In genomic region chr13:111115841-111116500, GRCh38 we compare ENCODE assay signal across 8 cellular contexts. TPM values are rescaled to one million over a fixed set of nuclear protein-coding genes. Genes with fewer than 3 reads are reported as not detected.
DNase-seq lines count a peak whose midpoint lies in the region; ATAC-seq lines count a peak whose summit lies in the region.

No MANE protein-coding gene starts in this region.

- DNase-seq in EL, result peak; percentile 85
- peak; percentile 70 for DNase-seq in NCI-H69 (lab: John Stamatoyannopoulos, UW)
- peak in 2 of 9 donors; percentile 11 to 12 for DNase-seq in naive thymus-derived CD4-positive, alpha-beta T cell
- no peak for DNase-seq in kidney glomerular epithelial cell (lab: John Stamatoyannopoulos, UW)
- DNase-seq in GM19240 (ENCODE audit: insufficient read length, low spot score), result no peak
- DNase-seq in mesenteric fat pad (ENCODE audit: low spot score), result no peak
- DNase-seq in putamen (ENCODE audit: low spot score), result no peak

- no peaks in the 10 kb centered on the region for H3K9me3 ChIP-seq in esophagus (ENCODE audit: control insufficient read depth in 2 of 2, insufficient read depth in 1 of 2, low read depth in 1 of 2, low read length in 1 of 2)
- no peaks in the 10 kb centered on the region for H3K9me3 ChIP-seq in naive thymus-derived CD4-positive, alpha-beta T cell (ENCODE audit: control insufficient read depth in 2 of 3, low read length in 3 of 3)

- peaks cover 0 to 5% (median 0%) of the 10 kb centered on the region in 11 donors for H3K9me3 Mint-ChIP-seq in naive thymus-derived CD4-positive, alpha-beta T cell

- POLR2A ChIA-PET in naive thymus-derived CD4-positive, alpha-beta T cell (lab: Charles Lee), result no interaction called here

- peaks cover 64 to 84% (median 67%) of the 10 kb centered on the region in 5 donors for H3K27me3 Mint-ChIP-seq in naive thymus-derived CD4-positive, alpha-beta T cell

- peak overlapping the region; percentile 34 to 61 for H3K27ac ChIP-seq in esophagus (ENCODE audit: low read depth in 2 of 2, low read length in 1 of 2)
- H3K27ac ChIP-seq in naive thymus-derived CD4-positive, alpha-beta T cell (ENCODE audit: low read depth, low read length), result no peak overlapping the region

- peaks cover 4 to 19% (median 17%) of the 10 kb centered on the region in 7 donors for H3K4me1 Mint-ChIP-seq in naive thymus-derived CD4-positive, alpha-beta T cell

- CTCF ChIA-PET in naive thymus-derived CD4-positive, alpha-beta T cell (lab: Charles Lee), result no interaction called here

- H3K27me3 ChIP-seq in esophagus (ENCODE audit: control insufficient read depth in 1 of 2, insufficient read depth in 2 of 2, low read length in 2 of 2), result peaks cover 10 to 12% of the 10 kb centered on the region in 2 donors
- peaks cover 9 to 19% of the 10 kb centered on the region in 2 donors for H3K27me3 ChIP-seq in naive thymus-derived CD4-positive, alpha-beta T cell (ENCODE audit: control insufficient read depth in 2 of 2, insufficient read depth in 2 of 2, low read length in 2 of 2)

- H3K4me3 Mint-ChIP-seq in naive thymus-derived CD4-positive, alpha-beta T cell, result peak overlapping the region; percentile 79 to 92 (median 86)

- peaks cover 0 to 4% (median 0%) of the 10 kb centered on the region in 5 donors for H3K36me3 Mint-ChIP-seq in naive thymus-derived CD4-positive, alpha-beta T cell

- H3K27ac Mint-ChIP-seq in naive thymus-derived CD4-positive, alpha-beta T cell, result peak overlapping the region in 5 of 9 donors; percentile 26 to 71 (median 48)

- WGBS in esophagus, 2 donors, result 1 to 2% methylated on average over 35 to 48 of the region's 53 CpGs

- H3K4me1 ChIP-seq in esophagus (ENCODE audit: control insufficient read depth in 2 of 2, insufficient read depth in 2 of 2, low read length in 1 of 2), result peaks cover 4% of the 10 kb centered on the region in 2 donors
- H3K4me1 ChIP-seq in naive thymus-derived CD4-positive, alpha-beta T cell (ENCODE audit: control insufficient read depth in 2 of 2, insufficient read depth in 2 of 2, low read length in 2 of 2), result peaks cover 0 to 5% of the 10 kb centered on the region in 2 donors

- intact Hi-C loops in naive thymus-derived CD4-positive, alpha-beta T cell (cut with micrococcal nuclease), result loop anchor here (1.0 to 2.0 kb wide), 2 partner anchors 16 to 37 kb away; no protein-coding TSS in a partner anchor

- H3K36me3 ChIP-seq in esophagus (ENCODE audit: control insufficient read depth in 2 of 2, insufficient read depth in 2 of 2, low read length in 1 of 2), result no peaks in the 10 kb centered on the region
- no peaks in the 10 kb centered on the region for H3K36me3 ChIP-seq in naive thymus-derived CD4-positive, alpha-beta T cell (ENCODE audit: control insufficient read depth in 2 of 3, insufficient read depth in 3 of 3, low read length in 3 of 3)

- ATAC-seq in naive thymus-derived CD4-positive, alpha-beta T cell, result no peak

- H3K4me3 ChIP-seq in esophagus (ENCODE audit: low read depth in 1 of 2, low read length in 2 of 2), result peak overlapping the region; percentile 12 to 63
- no peak overlapping the region for H3K4me3 ChIP-seq in naive thymus-derived CD4-positive, alpha-beta T cell (ENCODE audit: low read length)

RNA-seq across cellular contexts. Expression of gene ARHGEF7, which starts 0.9 kb away (rescaled TPM):
- 10 to 100 TPM; 13.5 to 16.0 TPM for polyA plus RNA-seq in esophagus
- total RNA-seq in naive thymus-derived CD4-positive, alpha-beta T cell, result 10 to 100 TPM; 75.3 to 84.0 (median 82.3) TPM
- 10 to 100 TPM in 1 of 2 donors, 1 to 10 TPM in 1; 10.0 to 14.7 TPM for polyA plus RNA-seq in naive thymus-derived CD4-positive, alpha-beta T cell
- total RNA-seq in mesenteric fat pad, result 95.6 TPM

Comparison
In these comparisons a context has a peak if more than half of its experiments do, and no peak if none do; other contexts are left out.
1. DNase-seq: peak in EL (single experiment) and NCI-H69 (single experiment); none in kidney glomerular epithelial cell (single experiment), GM19240 (single experiment), mesenteric fat pad (single experiment) and putamen (single experiment).